ENCODE assay signal across 10 cellular contexts in the genomic region with DNA sequence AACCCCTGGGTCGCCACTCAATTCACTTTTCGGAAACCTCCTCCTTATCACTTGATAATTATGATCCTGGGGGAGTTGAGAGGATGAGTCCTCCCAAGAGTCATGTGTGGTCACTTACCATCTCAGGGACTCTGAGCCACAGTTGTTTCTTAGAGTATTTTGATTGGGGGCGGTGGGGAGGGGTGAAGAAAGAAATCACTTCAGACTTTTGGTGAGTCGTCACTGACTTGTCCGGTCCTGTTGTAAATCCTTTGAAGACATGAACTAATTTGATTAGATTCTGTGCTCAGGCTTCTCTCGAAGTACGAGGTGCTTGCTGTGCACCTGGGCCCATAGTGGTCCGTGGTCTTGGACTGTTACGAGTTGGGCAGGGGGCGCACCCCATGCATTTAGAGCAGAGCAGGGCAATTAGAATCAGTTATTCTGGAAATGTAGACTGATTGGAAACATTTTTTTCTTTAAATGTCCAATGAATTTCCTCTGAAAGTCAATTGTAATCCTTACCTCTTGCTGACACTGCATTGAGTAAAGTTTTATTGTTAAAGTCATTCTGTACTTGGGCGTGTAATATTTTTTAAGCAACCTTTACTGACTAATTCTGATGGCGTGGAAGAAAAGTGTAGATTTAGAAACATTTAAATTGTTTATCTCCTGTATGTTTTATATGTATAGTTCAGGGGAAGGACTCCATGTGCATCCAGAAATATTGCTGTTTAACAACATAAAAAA.
A peak's percentile ranks its signal among the peaks of the same experiment; 100 is the strongest.
DNase-seq lines count a peak whose midpoint lies in the region; ATAC-seq lines count a peak whose summit lies in the region.
"Had no signal": no experiment of that assay in that cellular context is flagged by ENCODE, and none has a peak within 500 bp of the region (broad histone marks: within the 10 kb centered on the region; RNA-seq: fewer than 3 reads in every experiment).

No MANE protein-coding gene starts in this region.

- DNase-seq in T-helper 1 cell (no peak), OCI-M1 (lab: John Stamatoyannopoulos, UW) (peak; percentile 30), skeletal muscle cell (ENCODE audit: low read depth) (no peak), activated gamma-delta T cell (lab: John Stamatoyannopoulos, UW) (no peak)
- DNase-seq in stimulated activated CD4-positive, alpha-beta T cell treated with anti-CD3 and anti-CD28 coated beads, Interleukin-2, amount 100 ng/mL, for 48 hours: no peak
- DNase-seq: sigmoid colon had no signal

- no peaks in the 10 kb centered on the region for H3K27me3 ChIP-seq in endocrine pancreas (ENCODE audit: control insufficient read depth, insufficient read depth, low read length)
- H3K27me3 ChIP-seq: esophagus muscularis mucosa, sigmoid colon had no signal

- H3K9ac ChIP-seq in endocrine pancreas (ENCODE audit: control insufficient read depth, insufficient read depth, low read length): no peak overlapping the region

- peak overlapping the region; percentile 55 for H3K27ac Mint-ChIP-seq in T-helper 1 cell treated with Interleukin-12 subunit alpha and Interleukin-12 subunit beta and Interleukin-4 antibody, amounts not matched to agents 30 μg/mL and 1 μg/mL, for 36 hours

- peak overlapping the region; percentile 84 for H3K4me3 Mint-ChIP-seq in T-helper 1 cell treated with Interleukin-12 subunit alpha and Interleukin-12 subunit beta and Interleukin-4 antibody, amounts not matched to agents 30 μg/mL and 1 μg/mL, for 36 hours

- H3K4me1 ChIP-seq in endocrine pancreas (ENCODE audit: control insufficient read depth, insufficient read depth, low read length): peaks cover 4% of the 10 kb centered on the region

- no peaks in the 10 kb centered on the region for H3K36me3 ChIP-seq in endocrine pancreas (ENCODE audit: control insufficient read depth, insufficient read depth, low read length)

- H3K9me3 ChIP-seq in endocrine pancreas (ENCODE audit: control insufficient read depth, low read length): no peaks in the 10 kb centered on the region
- H3K9me3 ChIP-seq: esophagus muscularis mucosa, sigmoid colon had no signal

- peaks cover 23% of the 10 kb centered on the region for H3K4me1 Mint-ChIP-seq in T-helper 1 cell treated with Interleukin-12 subunit alpha and Interleukin-12 subunit beta and Interleukin-4 antibody, amounts not matched to agents 30 μg/mL and 1 μg/mL, for 36 hours (ENCODE audit: low read depth)

- H3K4me3 ChIP-seq in endocrine pancreas (ENCODE audit: control insufficient read depth, insufficient read depth, low read length) (peak overlapping the region; percentile 24), skeletal muscle cell (ENCODE audit: low read depth, low read length) (peak overlapping the region; percentile 23)

- no peak for ATAC-seq in GM18909 (IDR thresholded peaks at IDR 0.05; ENCODE audit: poor library complexity, unreplicated experiment)

- H3K9me3 Mint-ChIP-seq in T-helper 1 cell treated with Interleukin-12 subunit alpha and Interleukin-12 subunit beta and Interleukin-4 antibody, amounts not matched to agents 30 μg/mL and 1 μg/mL, for 36 hours: no peaks in the 10 kb centered on the region

- H3K27me3 Mint-ChIP-seq in T-helper 1 cell treated with Interleukin-12 subunit alpha and Interleukin-12 subunit beta and Interleukin-4 antibody, amounts not matched to agents 30 μg/mL and 1 μg/mL, for 36 hours (ENCODE audit: low read depth): peaks cover 10% of the 10 kb centered on the region

- H3K36me3 Mint-ChIP-seq in T-helper 1 cell treated with Interleukin-12 subunit alpha and Interleukin-12 subunit beta and Interleukin-4 antibody, amounts not matched to agents 30 μg/mL and 1 μg/mL, for 36 hours (ENCODE audit: low read depth): peaks cover 4% of the 10 kb centered on the region
